In the genomic region with DNA sequence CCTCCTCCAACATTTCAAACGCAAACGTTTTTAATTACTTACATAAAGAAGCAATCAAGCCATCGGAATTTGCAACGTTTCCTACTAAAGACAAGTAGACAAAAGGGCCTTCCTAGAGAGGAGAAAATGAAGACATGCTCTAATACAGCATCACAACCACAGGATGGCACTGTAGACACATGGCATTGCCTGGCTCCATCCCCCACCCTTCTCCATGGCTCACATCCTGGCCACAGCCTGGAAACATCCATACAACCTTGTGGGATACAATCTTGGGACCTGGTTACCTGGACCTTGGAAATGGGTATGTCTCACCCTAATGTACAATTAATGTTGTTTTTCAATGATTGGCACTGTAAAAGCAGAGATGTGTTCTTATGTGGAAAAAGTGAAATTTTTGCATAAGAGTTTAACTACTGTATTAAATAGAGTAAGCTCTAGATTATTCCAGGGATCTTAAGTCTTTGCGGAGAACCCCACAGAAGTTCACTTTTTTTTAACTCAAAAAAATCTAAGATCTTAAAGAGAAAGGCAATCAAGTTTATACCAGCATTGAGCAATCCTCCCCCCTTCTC, we compare ENCODE assay signal across 8 cellular contexts. TPM values are rescaled to one million over a fixed set of nuclear protein-coding genes. Genes with fewer than 3 reads are reported as not detected.
DNase-seq lines count a peak whose midpoint lies in the region; ATAC-seq, FAIRE-seq and TF ChIP-seq lines count a peak whose summit lies in the region.

No MANE protein-coding gene starts in this region.

- intact Hi-C loops in lower lobe of right lung (cut with DNase I) = no loop called here
- intact Hi-C loops in vagina (cut with DNase I) = loop anchor here (5.0 kb wide), 1 partner anchor 177 kb away; no protein-coding TSS in a partner anchor

- H3K27me3 Mint-ChIP-seq in activated T-cell treated with anti-CD3 and anti-CD28 coated beads, Interleukin-2, amount 50 U/mL, for 24 hours = no peaks in the 10 kb centered on the region

- TF ChIP-seq POLR2A in vagina (IDR thresholded peaks at IDR 0.05) = no peak

- DNase-seq in SHP77 (lab: John Stamatoyannopoulos, UW) (peak; percentile 45 to 64), dermis blood vessel endothelial cell (peak; percentile 87), lower lobe of right lung (no peak), vagina (ENCODE audit: extremely low spot score in 2 of 2) (no peak)
- DNase-seq in activated T-cell treated with anti-CD3 and anti-CD28 coated beads, Interleukin-2, amount 50 U/mL, for 24 hours = no peak

- H3K36me3 ChIP-seq in lower lobe of right lung = peaks cover 11% of the 10 kb centered on the region
- H3K36me3 ChIP-seq in vagina = peaks cover 0 to 17% of the 10 kb centered on the region in 2 donors

- no peak overlapping the region for H3K27ac ChIP-seq in lower lobe of right lung
- H3K27ac ChIP-seq in vagina = no peak overlapping the region

- H3K36me3 Mint-ChIP-seq in activated T-cell treated with anti-CD3 and anti-CD28 coated beads, Interleukin-2, amount 50 U/mL, for 24 hours (ENCODE audit: low read depth) = peaks cover 41% of the 10 kb centered on the region

- H3K9me3 ChIP-seq in lower lobe of right lung = no peaks in the 10 kb centered on the region
- no peaks in the 10 kb centered on the region for H3K9me3 ChIP-seq in vagina

- H3K4me1 ChIP-seq in lower lobe of right lung (no peaks in the 10 kb centered on the region), vagina (peaks cover 15% of the 10 kb centered on the region)

- no peak overlapping the region for H3K27ac Mint-ChIP-seq in activated T-cell treated with anti-CD3 and anti-CD28 coated beads, Interleukin-2, amount 50 U/mL, for 24 hours

- no peak overlapping the region for H3K4me3 Mint-ChIP-seq in activated T-cell treated with anti-CD3 and anti-CD28 coated beads, Interleukin-2, amount 50 U/mL, for 24 hours

- H3K9me3 Mint-ChIP-seq in activated T-cell treated with anti-CD3 and anti-CD28 coated beads, Interleukin-2, amount 50 U/mL, for 24 hours = no peaks in the 10 kb centered on the region

- FAIRE-seq in A204.1 (lab: Jason Lieb, UNC) (peak; percentile 71), G401.6 (lab: Jason Lieb, UNC) (peak; percentile 72)

- H3K27me3 ChIP-seq in lower lobe of right lung (ENCODE audit: low read depth) (no peaks in the 10 kb centered on the region), vagina (no peaks in the 10 kb centered on the region)

- H3K4me3 ChIP-seq in lower lobe of right lung (no peak overlapping the region), vagina (no peak overlapping the region)

- H3K4me1 Mint-ChIP-seq in activated T-cell treated with anti-CD3 and anti-CD28 coated beads, Interleukin-2, amount 50 U/mL, for 24 hours (ENCODE audit: low read depth) = peaks cover 3% of the 10 kb centered on the region

- ATAC-seq in lower lobe of right lung = peak; percentile 92 to 96

- peak; percentile 64 for TF ChIP-seq CTCF in LNCAP (IDR thresholded peaks at IDR 0.05)
- TF ChIP-seq CTCF in lower lobe of right lung (IDR thresholded peaks at IDR 0.05) = peak; percentile 57
- peak; percentile 51 to 66 (median 62) for TF ChIP-seq CTCF in vagina (IDR thresholded peaks at IDR 0.05)

RNA-seq across cellular contexts. Expression of a gene that starts 21.5 kb away (rescaled TPM):
- total RNA-seq in dermis blood vessel endothelial cell = 99.5 and 117 TPM in 2 replicates
- total RNA-seq in lower lobe of right lung = 48.4 TPM
- total RNA-seq in vagina = 90.8 TPM

RNA-seq across cellular contexts. Expression of a gene that starts 41.5 kb away (rescaled TPM):
- 0.09 and 0.51 TPM in 2 replicates for total RNA-seq in dermis blood vessel endothelial cell
- total RNA-seq in lower lobe of right lung = 7.5 TPM
- 0.98 TPM for total RNA-seq in vagina

Comparison
In these comparisons a context has a peak if more than half of its experiments do, and no peak if none do; other contexts are left out.
1. DNase-seq: peak in SHP77 (2 of 2) and dermis blood vessel endothelial cell (single experiment); none in lower lobe of right lung (single experiment), vagina (0 of 2) and activated T-cell treated with anti-CD3 and anti-CD28 coated beads, Interleukin-2, amount 50 U/mL, for 24 hours (single experiment).
2. Peak in every context shown above with its lines, with median percentiles within 50 percentile points of each other: CTCF ChIP-seq.